Comparison of ENCODE assay signal across 2 cellular contexts in genomic region chr18:22926454-22926853, GRCh38.
TF ChIP-seq lines count a peak whose summit lies in the region.

No MANE protein-coding gene starts in this region.

TF ChIP-seq in liver, 16 proteins besides CTCF, POLR2A, EP300 and RAD21 (continued from another document):
- TF ChIP-seq, protein P1, sequence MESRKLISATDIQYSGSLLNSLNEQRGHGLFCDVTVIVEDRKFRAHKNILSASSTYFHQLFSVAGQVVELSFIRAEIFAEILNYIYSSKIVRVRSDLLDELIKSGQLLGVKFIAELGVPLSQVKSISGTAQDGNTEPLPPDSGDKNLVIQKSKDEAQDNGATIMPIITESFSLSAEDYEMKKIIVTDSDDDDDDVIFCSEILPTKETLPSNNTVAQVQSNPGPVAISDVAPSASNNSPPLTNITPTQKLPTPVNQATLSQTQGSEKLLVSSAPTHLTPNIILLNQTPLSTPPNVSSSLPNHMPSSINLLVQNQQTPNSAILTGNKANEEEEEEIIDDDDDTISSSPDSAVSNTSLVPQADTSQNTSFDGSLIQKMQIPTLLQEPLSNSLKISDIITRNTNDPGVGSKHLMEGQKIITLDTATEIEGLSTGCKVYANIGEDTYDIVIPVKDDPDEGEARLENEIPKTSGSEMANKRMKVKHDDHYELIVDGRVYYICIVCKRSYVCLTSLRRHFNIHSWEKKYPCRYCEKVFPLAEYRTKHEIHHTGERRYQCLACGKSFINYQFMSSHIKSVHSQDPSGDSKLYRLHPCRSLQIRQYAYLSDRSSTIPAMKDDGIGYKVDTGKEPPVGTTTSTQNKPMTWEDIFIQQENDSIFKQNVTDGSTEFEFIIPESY (IDR thresholded peaks at IDR 0.05), result no peak
- TF ChIP-seq, protein P2, sequence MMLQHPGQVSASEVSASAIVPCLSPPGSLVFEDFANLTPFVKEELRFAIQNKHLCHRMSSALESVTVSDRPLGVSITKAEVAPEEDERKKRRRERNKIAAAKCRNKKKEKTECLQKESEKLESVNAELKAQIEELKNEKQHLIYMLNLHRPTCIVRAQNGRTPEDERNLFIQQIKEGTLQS (IDR thresholded peaks at IDR 0.05), result no peak
- peak; percentile 61 for TF ChIP-seq HNF4G (IDR thresholded peaks at IDR 0.05)
- no peak for TF ChIP-seq TAF1 (conservative IDR thresholded peaks at IDR 0.05)
- TF ChIP-seq HNF4A (conservative IDR thresholded peaks at IDR 0.05), result peak; percentile 77 to 80
- TF ChIP-seq NR2F2 (IDR thresholded peaks at IDR 0.05), result no peak
- TF ChIP-seq REST (IDR thresholded peaks at IDR 0.05), result no peak
- TF ChIP-seq SP1 (IDR thresholded peaks at IDR 0.05), result peak; percentile 46
- TF ChIP-seq, protein P3, sequence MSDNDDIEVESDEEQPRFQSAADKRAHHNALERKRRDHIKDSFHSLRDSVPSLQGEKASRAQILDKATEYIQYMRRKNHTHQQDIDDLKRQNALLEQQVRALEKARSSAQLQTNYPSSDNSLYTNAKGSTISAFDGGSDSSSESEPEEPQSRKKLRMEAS (IDR thresholded peaks at IDR 0.05), result no peak

TF ChIP-seq in HepG2, 621 proteins besides CTCF, POLR2A, EP300 and RAD21 (continued from another document):
- no peak for TF ChIP-seq ZNF639 (CRISPR knock-in tag; conservative IDR thresholded peaks at IDR 0.05)
- no peak for TF ChIP-seq MED1 (CRISPR knock-in tag; IDR thresholded peaks at IDR 0.05)
- TF ChIP-seq ZNF317 (CRISPR knock-in tag; IDR thresholded peaks at IDR 0.05), result no peak
- no peak for TF ChIP-seq TSC22D2 (CRISPR knock-in tag; IDR thresholded peaks at IDR 0.05; ENCODE audit: borderline replicate concordance)
- TF ChIP-seq ZNF709 (CRISPR knock-in tag; IDR thresholded peaks at IDR 0.05), result no peak
- TF ChIP-seq CREM (IDR thresholded peaks at IDR 0.05), result no peak
- TF ChIP-seq CREM (CRISPR knock-in tag; IDR thresholded peaks at IDR 0.05), result no peak
- no peak for TF ChIP-seq SKI (IDR thresholded peaks at IDR 0.05; ENCODE audit: partially characterized antibody)
- no peak for TF ChIP-seq KAT2B (IDR thresholded peaks at IDR 0.05; ENCODE audit: borderline replicate concordance, low read depth, low read length)
- no peak for TF ChIP-seq CBX1 (IDR thresholded peaks at IDR 0.05; ENCODE audit: low read depth)
- no peak for TF ChIP-seq ZNF574 (CRISPR knock-in tag; IDR thresholded peaks at IDR 0.05)
- no peak for TF ChIP-seq HNRNPUL1 (IDR thresholded peaks at IDR 0.05; ENCODE audit: low read depth, low read length)
- no peak for TF ChIP-seq GATAD2A (CRISPR knock-in tag; IDR thresholded peaks at IDR 0.05)
- no peak for TF ChIP-seq NR2F6 (IDR thresholded peaks at IDR 0.05)
- TF ChIP-seq NR2F6 (CRISPR knock-in tag; IDR thresholded peaks at IDR 0.05), result no peak
